1 cellular context compared by ENCODE assay signal in the genomic region with DNA sequence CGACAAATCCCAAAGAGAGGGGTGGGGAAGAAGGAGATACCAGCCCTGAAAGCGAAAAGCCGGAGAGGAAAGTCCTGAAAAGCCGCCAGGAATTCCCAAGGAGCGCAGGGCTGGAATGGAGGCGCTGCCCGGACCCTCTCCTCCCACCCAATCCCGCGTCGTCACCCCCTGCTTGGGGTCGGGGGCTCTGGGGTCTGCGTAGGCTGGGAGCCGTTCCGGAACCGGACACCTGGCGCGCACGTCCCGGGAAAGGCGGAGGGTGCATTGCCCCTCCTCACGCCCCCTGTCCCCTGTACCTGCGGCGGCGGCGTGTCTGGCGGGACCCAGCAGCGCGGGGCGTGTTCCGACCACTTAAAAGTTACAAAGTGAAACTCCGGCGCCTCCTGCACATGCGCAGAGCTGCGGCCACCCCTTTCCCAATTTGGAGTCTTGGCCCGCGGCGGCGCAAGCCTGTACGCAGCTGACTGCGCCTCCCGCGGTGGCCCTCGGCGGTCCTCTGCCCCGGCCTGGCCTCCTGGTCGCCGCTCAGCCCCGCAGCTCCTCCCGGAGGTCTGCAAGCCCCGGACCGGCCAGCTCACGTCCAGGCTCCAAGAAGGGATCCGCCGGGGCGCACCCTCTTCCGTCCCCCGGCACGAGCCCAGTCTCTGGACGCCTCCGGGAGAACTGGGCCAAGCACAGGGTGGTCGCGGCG.
TF ChIP-seq lines count a peak whose summit lies in the region.

A gene (minus strand): TSS at position 373 of the 691 bp plus-strand sequence. CDS start 4,800 bp downstream, outside the sequence.

TF ChIP-seq in HepG2, 621 proteins besides CTCF, POLR2A, EP300 and RAD21 (continued from another document and continues in another):
- TF ChIP-seq, protein P1, sequence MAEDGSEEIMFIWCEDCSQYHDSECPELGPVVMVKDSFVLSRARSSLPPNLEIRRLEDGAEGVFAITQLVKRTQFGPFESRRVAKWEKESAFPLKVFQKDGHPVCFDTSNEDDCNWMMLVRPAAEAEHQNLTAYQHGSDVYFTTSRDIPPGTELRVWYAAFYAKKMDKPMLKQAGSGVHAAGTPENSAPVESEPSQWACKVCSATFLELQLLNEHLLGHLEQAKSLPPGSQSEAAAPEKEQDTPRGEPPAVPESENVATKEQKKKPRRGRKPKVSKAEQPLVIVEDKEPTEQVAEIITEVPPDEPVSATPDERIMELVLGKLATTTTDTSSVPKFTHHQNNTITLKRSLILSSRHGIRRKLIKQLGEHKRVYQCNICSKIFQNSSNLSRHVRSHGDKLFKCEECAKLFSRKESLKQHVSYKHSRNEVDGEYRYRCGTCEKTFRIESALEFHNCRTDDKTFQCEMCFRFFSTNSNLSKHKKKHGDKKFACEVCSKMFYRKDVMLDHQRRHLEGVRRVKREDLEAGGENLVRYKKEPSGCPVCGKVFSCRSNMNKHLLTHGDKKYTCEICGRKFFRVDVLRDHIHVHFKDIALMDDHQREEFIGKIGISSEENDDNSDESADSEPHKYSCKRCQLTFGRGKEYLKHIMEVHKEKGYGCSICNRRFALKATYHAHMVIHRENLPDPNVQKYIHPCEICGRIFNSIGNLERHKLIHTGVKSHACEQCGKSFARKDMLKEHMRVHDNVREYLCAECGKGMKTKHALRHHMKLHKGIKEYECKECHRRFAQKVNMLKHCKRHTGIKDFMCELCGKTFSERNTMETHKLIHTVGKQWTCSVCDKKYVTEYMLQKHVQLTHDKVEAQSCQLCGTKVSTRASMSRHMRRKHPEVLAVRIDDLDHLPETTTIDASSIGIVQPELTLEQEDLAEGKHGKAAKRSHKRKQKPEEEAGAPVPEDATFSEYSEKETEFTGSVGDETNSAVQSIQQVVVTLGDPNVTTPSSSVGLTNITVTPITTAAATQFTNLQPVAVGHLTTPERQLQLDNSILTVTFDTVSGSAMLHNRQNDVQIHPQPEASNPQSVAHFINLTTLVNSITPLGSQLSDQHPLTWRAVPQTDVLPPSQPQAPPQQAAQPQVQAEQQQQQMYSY (CRISPR knock-in tag; IDR thresholded peaks at IDR 0.05): peak; percentile 84
- no peak for TF ChIP-seq SP2 (CRISPR knock-in tag; IDR thresholded peaks at IDR 0.05)
- no peak for TF ChIP-seq SP4 (CRISPR knock-in tag; IDR thresholded peaks at IDR 0.05)
- TF ChIP-seq, protein P2, sequence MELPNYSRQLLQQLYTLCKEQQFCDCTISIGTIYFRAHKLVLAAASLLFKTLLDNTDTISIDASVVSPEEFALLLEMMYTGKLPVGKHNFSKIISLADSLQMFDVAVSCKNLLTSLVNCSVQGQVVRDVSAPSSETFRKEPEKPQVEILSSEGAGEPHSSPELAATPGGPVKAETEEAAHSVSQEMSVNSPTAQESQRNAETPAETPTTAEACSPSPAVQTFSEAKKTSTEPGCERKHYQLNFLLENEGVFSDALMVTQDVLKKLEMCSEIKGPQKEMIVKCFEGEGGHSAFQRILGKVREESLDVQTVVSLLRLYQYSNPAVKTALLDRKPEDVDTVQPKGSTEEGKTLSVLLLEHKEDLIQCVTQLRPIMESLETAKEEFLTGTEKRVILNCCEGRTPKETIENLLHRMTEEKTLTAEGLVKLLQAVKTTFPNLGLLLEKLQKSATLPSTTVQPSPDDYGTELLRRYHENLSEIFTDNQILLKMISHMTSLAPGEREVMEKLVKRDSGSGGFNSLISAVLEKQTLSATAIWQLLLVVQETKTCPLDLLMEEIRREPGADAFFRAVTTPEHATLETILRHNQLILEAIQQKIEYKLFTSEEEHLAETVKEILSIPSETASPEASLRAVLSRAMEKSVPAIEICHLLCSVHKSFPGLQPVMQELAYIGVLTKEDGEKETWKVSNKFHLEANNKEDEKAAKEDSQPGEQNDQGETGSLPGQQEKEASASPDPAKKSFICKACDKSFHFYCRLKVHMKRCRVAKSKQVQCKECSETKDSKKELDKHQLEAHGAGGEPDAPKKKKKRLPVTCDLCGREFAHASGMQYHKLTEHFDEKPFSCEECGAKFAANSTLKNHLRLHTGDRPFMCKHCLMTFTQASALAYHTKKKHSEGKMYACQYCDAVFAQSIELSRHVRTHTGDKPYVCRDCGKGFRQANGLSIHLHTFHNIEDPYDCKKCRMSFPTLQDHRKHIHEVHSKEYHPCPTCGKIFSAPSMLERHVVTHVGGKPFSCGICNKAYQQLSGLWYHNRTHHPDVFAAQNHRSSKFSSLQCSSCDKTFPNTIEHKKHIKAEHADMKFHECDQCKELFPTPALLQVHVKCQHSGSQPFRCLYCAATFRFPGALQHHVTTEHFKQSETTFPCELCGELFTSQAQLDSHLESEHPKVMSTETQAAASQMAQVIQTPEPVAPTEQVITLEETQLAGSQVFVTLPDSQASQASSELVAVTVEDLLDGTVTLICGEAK (IDR thresholded peaks at IDR 0.05): no peak
- TF ChIP-seq, protein P2 (CRISPR knock-in tag; IDR thresholded peaks at IDR 0.05): no peak; the same call in none of the 2 replicates
- TF ChIP-seq, protein P3, sequence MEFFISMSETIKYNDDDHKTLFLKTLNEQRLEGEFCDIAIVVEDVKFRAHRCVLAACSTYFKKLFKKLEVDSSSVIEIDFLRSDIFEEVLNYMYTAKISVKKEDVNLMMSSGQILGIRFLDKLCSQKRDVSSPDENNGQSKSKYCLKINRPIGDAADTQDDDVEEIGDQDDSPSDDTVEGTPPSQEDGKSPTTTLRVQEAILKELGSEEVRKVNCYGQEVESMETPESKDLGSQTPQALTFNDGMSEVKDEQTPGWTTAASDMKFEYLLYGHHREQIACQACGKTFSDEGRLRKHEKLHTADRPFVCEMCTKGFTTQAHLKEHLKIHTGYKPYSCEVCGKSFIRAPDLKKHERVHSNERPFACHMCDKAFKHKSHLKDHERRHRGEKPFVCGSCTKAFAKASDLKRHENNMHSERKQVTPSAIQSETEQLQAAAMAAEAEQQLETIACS (CRISPR knock-in tag; IDR thresholded peaks at IDR 0.05): no peak
- TF ChIP-seq PCBP1 (IDR thresholded peaks at IDR 0.05; ENCODE audit: borderline replicate concordance, low read depth, low read length): no peak
- no peak for TF ChIP-seq KDM6A (CRISPR knock-in tag; IDR thresholded peaks at IDR 0.05; ENCODE audit: low read depth)
- TF ChIP-seq MAFF (IDR thresholded peaks at IDR 0.05; ENCODE audit: low read depth, low read length): no peak
- TF ChIP-seq KLF15 (CRISPR knock-in tag; IDR thresholded peaks at IDR 0.05; ENCODE audit: borderline replicate concordance): no peak; the same call in 1 of the 2 replicates
- no peak for TF ChIP-seq ZNF709 (CRISPR knock-in tag; IDR thresholded peaks at IDR 0.05)
- no peak for TF ChIP-seq ZNF10 (CRISPR knock-in tag; IDR thresholded peaks at IDR 0.05; ENCODE audit: borderline replicate concordance, low read depth)
- peak; percentile 27; the same call in 1 of the 2 replicates for TF ChIP-seq ZBTB8A (CRISPR knock-in tag; IDR thresholded peaks at IDR 0.05; ENCODE audit: borderline replicate concordance, low read depth)
- TF ChIP-seq SALL1 (CRISPR knock-in tag; IDR thresholded peaks at IDR 0.05): peak; percentile 64
- peak; percentile 63; the same call in 1 of the 2 replicates for TF ChIP-seq ZNF547 (CRISPR knock-in tag; IDR thresholded peaks at IDR 0.05)
- peak; percentile 43 for TF ChIP-seq HNRNPK (IDR thresholded peaks at IDR 0.05; ENCODE audit: low read depth, low read length, poor library complexity, severe bottlenecking)
- TF ChIP-seq, protein P4, sequence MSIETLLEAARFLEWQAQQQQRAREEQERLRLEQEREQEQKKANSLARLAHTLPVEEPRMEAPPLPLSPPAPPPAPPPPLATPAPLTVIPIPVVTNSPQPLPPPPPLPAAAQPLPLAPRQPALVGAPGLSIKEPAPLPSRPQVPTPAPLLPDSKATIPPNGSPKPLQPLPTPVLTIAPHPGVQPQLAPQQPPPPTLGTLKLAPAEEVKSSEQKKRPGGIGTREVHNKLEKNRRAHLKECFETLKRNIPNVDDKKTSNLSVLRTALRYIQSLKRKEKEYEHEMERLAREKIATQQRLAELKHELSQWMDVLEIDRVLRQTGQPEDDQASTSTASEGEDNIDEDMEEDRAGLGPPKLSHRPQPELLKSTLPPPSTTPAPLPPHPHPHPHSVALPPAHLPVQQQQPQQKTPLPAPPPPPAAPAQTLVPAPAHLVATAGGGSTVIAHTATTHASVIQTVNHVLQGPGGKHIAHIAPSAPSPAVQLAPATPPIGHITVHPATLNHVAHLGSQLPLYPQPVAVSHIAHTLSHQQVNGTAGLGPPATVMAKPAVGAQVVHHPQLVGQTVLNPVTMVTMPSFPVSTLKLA (IDR thresholded peaks at IDR 0.05): no peak
- peak; percentile 7; the same call in 1 of the 2 replicates for TF ChIP-seq ZNF121 (CRISPR knock-in tag; IDR thresholded peaks at IDR 0.05)
- TF ChIP-seq, protein P5, sequence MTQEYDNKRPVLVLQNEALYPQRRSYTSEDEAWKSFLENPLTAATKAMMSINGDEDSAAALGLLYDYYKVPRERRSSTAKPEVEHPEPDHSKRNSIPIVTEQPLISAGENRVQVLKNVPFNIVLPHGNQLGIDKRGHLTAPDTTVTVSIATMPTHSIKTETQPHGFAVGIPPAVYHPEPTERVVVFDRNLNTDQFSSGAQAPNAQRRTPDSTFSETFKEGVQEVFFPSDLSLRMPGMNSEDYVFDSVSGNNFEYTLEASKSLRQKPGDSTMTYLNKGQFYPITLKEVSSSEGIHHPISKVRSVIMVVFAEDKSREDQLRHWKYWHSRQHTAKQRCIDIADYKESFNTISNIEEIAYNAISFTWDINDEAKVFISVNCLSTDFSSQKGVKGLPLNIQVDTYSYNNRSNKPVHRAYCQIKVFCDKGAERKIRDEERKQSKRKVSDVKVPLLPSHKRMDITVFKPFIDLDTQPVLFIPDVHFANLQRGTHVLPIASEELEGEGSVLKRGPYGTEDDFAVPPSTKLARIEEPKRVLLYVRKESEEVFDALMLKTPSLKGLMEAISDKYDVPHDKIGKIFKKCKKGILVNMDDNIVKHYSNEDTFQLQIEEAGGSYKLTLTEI (CRISPR knock-in tag; conservative IDR thresholded peaks at IDR 0.05): no peak
- peak; percentile 81; the same call in 1 of the 2 replicates for TF ChIP-seq SNAI1 (CRISPR knock-in tag; IDR thresholded peaks at IDR 0.05; ENCODE audit: borderline replicate concordance)
- no peak for TF ChIP-seq ZFP62 (CRISPR knock-in tag; IDR thresholded peaks at IDR 0.05)
- TF ChIP-seq TSC22D2 (CRISPR knock-in tag; IDR thresholded peaks at IDR 0.05; ENCODE audit: borderline replicate concordance): no peak
- peak; percentile 45; the same call in 1 of the 2 replicates for TF ChIP-seq HDAC2 (CRISPR knock-in tag; IDR thresholded peaks at IDR 0.05)
- TF ChIP-seq ZBTB20 (CRISPR knock-in tag; IDR thresholded peaks at IDR 0.05; ENCODE audit: borderline replicate concordance, low read depth): 0 out of 2 replicates have a peak, but pooled peaks have one; percentile 16
- TF ChIP-seq, protein P6, sequence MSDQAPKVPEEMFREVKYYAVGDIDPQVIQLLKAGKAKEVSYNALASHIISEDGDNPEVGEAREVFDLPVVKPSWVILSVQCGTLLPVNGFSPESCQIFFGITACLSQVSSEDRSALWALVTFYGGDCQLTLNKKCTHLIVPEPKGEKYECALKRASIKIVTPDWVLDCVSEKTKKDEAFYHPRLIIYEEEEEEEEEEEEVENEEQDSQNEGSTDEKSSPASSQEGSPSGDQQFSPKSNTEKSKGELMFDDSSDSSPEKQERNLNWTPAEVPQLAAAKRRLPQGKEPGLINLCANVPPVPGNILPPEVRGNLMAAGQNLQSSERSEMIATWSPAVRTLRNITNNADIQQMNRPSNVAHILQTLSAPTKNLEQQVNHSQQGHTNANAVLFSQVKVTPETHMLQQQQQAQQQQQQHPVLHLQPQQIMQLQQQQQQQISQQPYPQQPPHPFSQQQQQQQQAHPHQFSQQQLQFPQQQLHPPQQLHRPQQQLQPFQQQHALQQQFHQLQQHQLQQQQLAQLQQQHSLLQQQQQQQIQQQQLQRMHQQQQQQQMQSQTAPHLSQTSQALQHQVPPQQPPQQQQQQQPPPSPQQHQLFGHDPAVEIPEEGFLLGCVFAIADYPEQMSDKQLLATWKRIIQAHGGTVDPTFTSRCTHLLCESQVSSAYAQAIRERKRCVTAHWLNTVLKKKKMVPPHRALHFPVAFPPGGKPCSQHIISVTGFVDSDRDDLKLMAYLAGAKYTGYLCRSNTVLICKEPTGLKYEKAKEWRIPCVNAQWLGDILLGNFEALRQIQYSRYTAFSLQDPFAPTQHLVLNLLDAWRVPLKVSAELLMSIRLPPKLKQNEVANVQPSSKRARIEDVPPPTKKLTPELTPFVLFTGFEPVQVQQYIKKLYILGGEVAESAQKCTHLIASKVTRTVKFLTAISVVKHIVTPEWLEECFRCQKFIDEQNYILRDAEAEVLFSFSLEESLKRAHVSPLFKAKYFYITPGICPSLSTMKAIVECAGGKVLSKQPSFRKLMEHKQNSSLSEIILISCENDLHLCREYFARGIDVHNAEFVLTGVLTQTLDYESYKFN (CRISPR knock-in tag; conservative IDR thresholded peaks at IDR 0.05): no peak; the same call in 1 of the 2 replicates
- TF ChIP-seq, protein P7, sequence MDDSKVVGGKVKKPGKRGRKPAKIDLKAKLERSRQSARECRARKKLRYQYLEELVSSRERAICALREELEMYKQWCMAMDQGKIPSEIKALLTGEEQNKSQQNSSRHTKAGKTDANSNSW (CRISPR knock-in tag; IDR thresholded peaks at IDR 0.05; ENCODE audit: borderline replicate concordance): 0 out of 2 replicates have a peak, but pooled peaks have one; percentile 61
- no peak for TF ChIP-seq ZNF780A (CRISPR knock-in tag; IDR thresholded peaks at IDR 0.05)
- TF ChIP-seq YY1 (IDR thresholded peaks at IDR 0.05; ENCODE audit: insufficient read depth, insufficient replicate concordance, low read depth, low read length): peak; percentile 53
- TF ChIP-seq ARHGAP35 (CRISPR knock-in tag; IDR thresholded peaks at IDR 0.05; ENCODE audit: borderline replicate concordance): no peak
